ENCODE assay signal across 1 cellular context in genomic region chr13:21034602-21035190, GRCh38.
TF ChIP-seq lines count a peak whose summit lies in the region.

No MANE protein-coding gene starts in this region.

TF ChIP-seq in HCT116, 20 proteins besides CTCF, POLR2A, EP300 and RAD21 (continued from another document):
- TF ChIP-seq MAX (IDR thresholded peaks at IDR 0.05), result no peak
- TF ChIP-seq CEBPB (IDR thresholded peaks at IDR 0.05; ENCODE audit: low read depth), result no peak
- TF ChIP-seq ZBTB33 (IDR thresholded peaks at IDR 0.05; ENCODE audit: extremely low read depth, insufficient replicate concordance, low read length), result no peak
- no peak for TF ChIP-seq REST (IDR thresholded peaks at IDR 0.05; ENCODE audit: low read depth)
- TF ChIP-seq SP1 (IDR thresholded peaks at IDR 0.05; ENCODE audit: low read depth), result no peak
- TF ChIP-seq POLR2AphosphoS5 (IDR thresholded peaks at IDR 0.05; ENCODE audit: low read depth, low read length), result no peak
- TF ChIP-seq ZFX (IDR thresholded peaks at IDR 0.05), result no peak
- TF ChIP-seq FOSL1 (IDR thresholded peaks at IDR 0.05; ENCODE audit: low read depth), result no peak
- TF ChIP-seq JUND (IDR thresholded peaks at IDR 0.05), result no peak
- TF ChIP-seq EZH2 (IDR thresholded peaks at IDR 0.05), result no peak
- TF ChIP-seq SIN3A (IDR thresholded peaks at IDR 0.05; ENCODE audit: low read depth), result no peak
- TF ChIP-seq EGR1 (IDR thresholded peaks at IDR 0.05; ENCODE audit: low read depth), result no peak
TF ChIP-seq in HCT116: peak in this region for 0.
